3 cellular contexts compared by ENCODE assay signal in the genomic region with DNA sequence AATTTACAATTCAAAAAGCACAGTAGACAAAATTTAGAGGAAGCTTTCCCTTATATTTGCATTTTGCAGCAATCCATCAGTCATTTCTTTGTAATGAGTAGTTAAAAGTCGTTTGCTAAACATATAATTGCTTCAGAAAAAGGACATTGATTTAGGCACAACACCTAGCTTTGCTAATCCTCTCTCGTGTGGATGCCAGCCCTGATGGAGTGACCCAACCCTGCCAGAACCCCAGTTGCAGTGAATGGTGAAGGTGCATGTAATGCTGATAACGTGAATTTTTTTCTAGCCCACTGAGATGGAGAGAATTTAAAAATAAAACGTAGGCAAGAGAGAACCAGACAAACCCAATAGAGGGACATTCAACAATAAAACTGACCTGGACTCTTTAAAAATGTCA.
TF ChIP-seq lines count a peak whose summit lies in the region.

No MANE protein-coding gene starts in this region.

TF ChIP-seq in GM23338, 12 proteins besides CTCF, POLR2A, EP300 and RAD21:
- TF ChIP-seq EZH2phosphoT487 (IDR thresholded peaks at IDR 0.05; ENCODE audit: unreplicated experiment) (no peak), ZNF331 (CRISPR knock-in tag; IDR thresholded peaks at IDR 0.05; ENCODE audit: low read depth) (no peak), POLR2AphosphoS5 (IDR thresholded peaks at IDR 0.05; ENCODE audit: low read depth) (no peak), ZNF114 (CRISPR knock-in tag; IDR thresholded peaks at IDR 0.05) (no peak)
- TF ChIP-seq, protein P1, sequence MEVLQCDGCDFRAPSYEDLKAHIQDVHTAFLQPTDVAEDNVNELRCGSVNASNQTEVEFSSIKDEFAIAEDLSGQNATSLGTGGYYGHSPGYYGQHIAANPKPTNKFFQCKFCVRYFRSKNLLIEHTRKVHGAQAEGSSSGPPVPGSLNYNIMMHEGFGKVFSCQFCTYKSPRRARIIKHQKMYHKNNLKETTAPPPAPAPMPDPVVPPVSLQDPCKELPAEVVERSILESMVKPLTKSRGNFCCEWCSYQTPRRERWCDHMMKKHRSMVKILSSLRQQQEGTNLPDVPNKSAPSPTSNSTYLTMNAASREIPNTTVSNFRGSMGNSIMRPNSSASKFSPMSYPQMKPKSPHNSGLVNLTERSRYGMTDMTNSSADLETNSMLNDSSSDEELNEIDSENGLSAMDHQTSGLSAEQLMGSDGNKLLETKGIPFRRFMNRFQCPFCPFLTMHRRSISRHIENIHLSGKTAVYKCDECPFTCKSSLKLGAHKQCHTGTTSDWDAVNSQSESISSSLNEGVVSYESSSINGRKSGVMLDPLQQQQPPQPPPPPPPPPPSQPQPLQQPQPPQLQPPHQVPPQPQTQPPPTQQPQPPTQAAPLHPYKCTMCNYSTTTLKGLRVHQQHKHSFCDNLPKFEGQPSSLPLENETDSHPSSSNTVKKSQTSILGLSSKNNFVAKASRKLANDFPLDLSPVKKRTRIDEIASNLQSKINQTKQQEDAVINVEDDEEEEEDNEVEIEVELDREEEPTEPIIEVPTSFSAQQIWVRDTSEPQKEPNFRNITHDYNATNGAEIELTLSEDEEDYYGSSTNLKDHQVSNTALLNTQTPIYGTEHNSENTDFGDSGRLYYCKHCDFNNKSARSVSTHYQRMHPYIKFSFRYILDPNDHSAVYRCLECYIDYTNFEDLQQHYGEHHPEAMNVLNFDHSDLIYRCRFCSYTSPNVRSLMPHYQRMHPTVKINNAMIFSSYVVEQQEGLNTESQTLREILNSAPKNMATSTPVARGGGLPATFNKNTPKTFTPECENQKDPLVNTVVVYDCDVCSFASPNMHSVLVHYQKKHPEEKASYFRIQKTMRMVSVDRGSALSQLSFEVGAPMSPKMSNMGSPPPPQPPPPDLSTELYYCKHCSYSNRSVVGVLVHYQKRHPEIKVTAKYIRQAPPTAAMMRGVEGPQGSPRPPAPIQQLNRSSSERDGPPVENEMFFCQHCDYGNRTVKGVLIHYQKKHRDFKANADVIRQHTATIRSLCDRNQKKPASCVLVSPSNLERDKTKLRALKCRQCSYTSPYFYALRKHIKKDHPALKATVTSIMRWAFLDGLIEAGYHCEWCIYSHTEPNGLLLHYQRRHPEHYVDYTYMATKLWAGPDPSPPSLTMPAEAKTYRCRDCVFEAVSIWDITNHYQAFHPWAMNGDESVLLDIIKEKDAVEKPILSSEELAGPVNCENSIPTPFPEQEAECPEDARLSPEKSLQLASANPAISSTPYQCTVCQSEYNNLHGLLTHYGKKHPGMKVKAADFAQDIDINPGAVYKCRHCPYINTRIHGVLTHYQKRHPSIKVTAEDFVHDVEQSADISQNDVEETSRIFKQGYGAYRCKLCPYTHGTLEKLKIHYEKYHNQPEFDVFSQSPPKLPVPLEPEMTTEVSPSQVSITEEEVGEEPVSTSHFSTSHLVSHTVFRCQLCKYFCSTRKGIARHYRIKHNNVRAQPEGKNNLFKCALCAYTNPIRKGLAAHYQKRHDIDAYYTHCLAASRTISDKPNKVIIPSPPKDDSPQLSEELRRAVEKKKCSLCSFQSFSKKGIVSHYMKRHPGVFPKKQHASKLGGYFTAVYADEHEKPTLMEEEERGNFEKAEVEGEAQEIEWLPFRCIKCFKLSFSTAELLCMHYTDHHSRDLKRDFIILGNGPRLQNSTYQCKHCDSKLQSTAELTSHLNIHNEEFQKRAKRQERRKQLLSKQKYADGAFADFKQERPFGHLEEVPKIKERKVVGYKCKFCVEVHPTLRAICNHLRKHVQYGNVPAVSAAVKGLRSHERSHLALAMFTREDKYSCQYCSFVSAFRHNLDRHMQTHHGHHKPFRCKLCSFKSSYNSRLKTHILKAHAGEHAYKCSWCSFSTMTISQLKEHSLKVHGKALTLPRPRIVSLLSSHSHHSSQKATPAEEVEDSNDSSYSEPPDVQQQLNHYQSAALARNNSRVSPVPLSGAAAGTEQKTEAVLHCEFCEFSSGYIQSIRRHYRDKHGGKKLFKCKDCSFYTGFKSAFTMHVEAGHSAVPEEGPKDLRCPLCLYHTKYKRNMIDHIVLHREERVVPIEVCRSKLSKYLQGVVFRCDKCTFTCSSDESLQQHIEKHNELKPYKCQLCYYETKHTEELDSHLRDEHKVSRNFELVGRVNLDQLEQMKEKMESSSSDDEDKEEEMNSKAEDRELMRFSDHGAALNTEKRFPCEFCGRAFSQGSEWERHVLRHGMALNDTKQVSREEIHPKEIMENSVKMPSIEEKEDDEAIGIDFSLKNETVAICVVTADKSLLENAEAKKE (CRISPR knock-in tag; IDR thresholded peaks at IDR 0.05), result no peak

TF ChIP-seq in IMR-90, 13 proteins besides CTCF, POLR2A, EP300 and RAD21 (continued from another document):
- TF ChIP-seq RCOR1 (IDR thresholded peaks at IDR 0.05; ENCODE audit: insufficient replicate concordance, low read length) (no peak), MAZ (IDR thresholded peaks at IDR 0.05; ENCODE audit: borderline replicate concordance, low read depth, low read length) (no peak)

TF ChIP-seq in K562, 482 proteins besides CTCF, POLR2A, EP300 and RAD21:
- TF ChIP-seq, protein P2, sequence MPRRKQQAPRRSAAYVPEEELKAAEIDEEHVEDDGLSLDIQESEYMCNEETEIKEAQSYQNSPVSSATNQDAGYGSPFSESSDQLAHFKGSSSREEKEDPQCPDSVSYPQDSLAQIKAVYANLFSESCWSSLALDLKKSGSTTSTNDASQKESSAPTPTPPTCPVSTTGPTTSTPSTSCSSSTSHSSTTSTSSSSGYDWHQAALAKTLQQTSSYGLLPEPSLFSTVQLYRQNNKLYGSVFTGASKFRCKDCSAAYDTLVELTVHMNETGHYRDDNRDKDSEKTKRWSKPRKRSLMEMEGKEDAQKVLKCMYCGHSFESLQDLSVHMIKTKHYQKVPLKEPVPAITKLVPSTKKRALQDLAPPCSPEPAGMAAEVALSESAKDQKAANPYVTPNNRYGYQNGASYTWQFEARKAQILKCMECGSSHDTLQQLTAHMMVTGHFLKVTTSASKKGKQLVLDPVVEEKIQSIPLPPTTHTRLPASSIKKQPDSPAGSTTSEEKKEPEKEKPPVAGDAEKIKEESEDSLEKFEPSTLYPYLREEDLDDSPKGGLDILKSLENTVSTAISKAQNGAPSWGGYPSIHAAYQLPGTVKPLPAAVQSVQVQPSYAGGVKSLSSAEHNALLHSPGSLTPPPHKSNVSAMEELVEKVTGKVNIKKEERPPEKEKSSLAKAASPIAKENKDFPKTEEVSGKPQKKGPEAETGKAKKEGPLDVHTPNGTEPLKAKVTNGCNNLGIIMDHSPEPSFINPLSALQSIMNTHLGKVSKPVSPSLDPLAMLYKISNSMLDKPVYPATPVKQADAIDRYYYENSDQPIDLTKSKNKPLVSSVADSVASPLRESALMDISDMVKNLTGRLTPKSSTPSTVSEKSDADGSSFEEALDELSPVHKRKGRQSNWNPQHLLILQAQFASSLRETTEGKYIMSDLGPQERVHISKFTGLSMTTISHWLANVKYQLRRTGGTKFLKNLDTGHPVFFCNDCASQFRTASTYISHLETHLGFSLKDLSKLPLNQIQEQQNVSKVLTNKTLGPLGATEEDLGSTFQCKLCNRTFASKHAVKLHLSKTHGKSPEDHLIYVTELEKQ (CRISPR knock-in tag; IDR thresholded peaks at IDR 0.05), result no peak
- no peak for TF ChIP-seq CBX8 (IDR thresholded peaks at IDR 0.05; ENCODE audit: borderline replicate concordance, extremely low read depth, low read depth, low read length, poor library complexity, severe bottlenecking)
- TF ChIP-seq STAG1 (CRISPR knock-in tag; IDR thresholded peaks at IDR 0.05; ENCODE audit: borderline replicate concordance), result no peak
- TF ChIP-seq ZNF384 (IDR thresholded peaks at IDR 0.05; ENCODE audit: low read depth, low read length), result no peak
- no peak for TF ChIP-seq CAMTA2 (CRISPR knock-in tag; conservative IDR thresholded peaks at IDR 0.05)
- no peak for TF ChIP-seq RBFOX2 (IDR thresholded peaks at IDR 0.05; ENCODE audit: low read depth, low read length)
